13 cellular contexts compared by ENCODE assay signal in genomic region chr14:87691482-87691881, GRCh38.
"Had no signal": no experiment of that assay in that cellular context is flagged by ENCODE, and none has a peak within 500 bp of the region (broad histone marks: within the 10 kb centered on the region; RNA-seq: fewer than 3 reads in every experiment).

No MANE protein-coding gene starts in this region.

- H3K27me3 ChIP-seq: brain microvascular endothelial cell, suprapubic skin had no signal

- H3K4me3 ChIP-seq: prostate gland, suprapubic skin had no signal

- ATAC-seq: sciatic nerve; stimulated activated naive CD8-positive, alpha-beta T cell treated with anti-CD3 and anti-CD28 coated beads, Interleukin-15, Interleukin-2, amounts not matched to agents 100 U/mL and 50 U/mL, for 24 hours had no signal

- H3K27ac ChIP-seq: brain microvascular endothelial cell, prostate gland, suprapubic skin had no signal

- H3K4me1 ChIP-seq: prostate gland, suprapubic skin had no signal

- DNase-seq: activated CD4-positive, CD25-positive, alpha-beta regulatory T cell treated with anti-CD3 and anti-CD28 coated beads, Interleukin-2, amount 50 U/mL, for 72 hours; activated naive CD4-positive, alpha-beta T cell; activated naive CD8-positive, alpha-beta T cell treated with anti-CD3 and anti-CD28 coated beads, Interleukin-2, amount 10 ng/mL, durations not matched to agents 7 days and 5 days; anterior cingulate cortex; brain microvascular endothelial cell; effector memory CD4-positive, alpha-beta T cell; foreskin melanocyte; nephron progenitor cell; occipital lobe; stimulated activated naive CD8-positive, alpha-beta T cell treated with anti-CD3 and anti-CD28 coated beads, Interleukin-15, Interleukin-2, amounts not matched to agents 100 U/mL and 50 U/mL, for 24 hours had no signal

- H3K9me3 ChIP-seq: prostate gland, suprapubic skin had no signal

- H3K36me3 ChIP-seq: brain microvascular endothelial cell, prostate gland, suprapubic skin had no signal
